17 cellular contexts compared by ENCODE assay signal in the genomic region with DNA sequence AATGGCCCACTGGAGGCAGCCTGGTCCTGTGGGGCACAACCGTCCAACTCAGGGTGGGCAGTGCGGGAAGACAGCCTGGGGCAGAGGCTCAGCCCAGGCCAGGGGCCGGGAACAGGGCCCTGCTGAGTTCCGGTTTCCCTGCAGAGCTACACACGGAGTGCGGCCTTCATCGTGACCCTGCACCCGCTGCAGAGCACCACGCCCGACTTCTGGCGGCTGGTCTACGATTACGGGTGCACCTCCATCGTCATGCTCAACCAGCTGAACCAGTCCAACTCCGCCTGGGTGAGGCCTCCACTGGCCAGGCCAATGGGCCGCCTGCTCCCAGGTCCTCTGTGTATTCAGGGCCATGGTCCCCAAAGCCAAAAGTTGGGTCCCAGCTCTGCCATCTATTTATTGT.
DNase-seq lines count a peak whose midpoint lies in the region; ATAC-seq, FAIRE-seq and TF ChIP-seq lines count a peak whose summit lies in the region.
"Had no signal": no experiment of that assay in that cellular context is flagged by ENCODE, and none has a peak within 500 bp of the region (broad histone marks: within the 10 kb centered on the region; RNA-seq: fewer than 3 reads in every experiment).

No MANE protein-coding gene starts in this region.

- H2AFZ ChIP-seq in H1 (ENCODE audit: low read length) = no peak overlapping the region

- H3K36me3 Mint-ChIP-seq in CD4-positive, alpha-beta T cell (ENCODE audit: low read depth) = no peaks in the 10 kb centered on the region
- H3K36me3 Mint-ChIP-seq: CD14-positive monocyte; CD8-positive, alpha-beta memory T cell had no signal

- H3K9me3 Mint-ChIP-seq in CD4-positive, alpha-beta T cell = no peaks in the 10 kb centered on the region
- H3K9me3 Mint-ChIP-seq: CD14-positive monocyte; CD8-positive, alpha-beta memory T cell; HFFc6 had no signal

- H3K23me2 ChIP-seq in H1 (ENCODE audit: low read depth, low read length) = peaks cover 1% of the 10 kb centered on the region; the same call in 1 of the 2 replicates

- H2BK5ac ChIP-seq in H1 (ENCODE audit: low read depth, low read length) = no peak overlapping the region

- H4K20me1 ChIP-seq in H1 (replicated peaks in 1 of 2; ENCODE audit: control insufficient read depth in 1 of 2, insufficient read depth in 2 of 2, low read length in 2 of 2) = peaks cover 0 to 3% of the 10 kb centered on the region in 2 experiments

- FAIRE-seq in H1 (lab: Jason Lieb, UNC) = no peak
- FAIRE-seq: A549, GM19239 had no signal

- no peak overlapping the region for H4K91ac ChIP-seq in H1 (replicated peaks; ENCODE audit: insufficient read length, low read length)

- H3K27ac ChIP-seq in H1 (ENCODE audit: low read depth, low read length) = no peak overlapping the region
- H3K27ac ChIP-seq in CD4-positive, alpha-beta T cell (ENCODE audit: low read depth, low read length) = no peak overlapping the region
- H3K27ac ChIP-seq: A549 had no signal

- no peaks in the 10 kb centered on the region for H3K79me2 ChIP-seq in H1 (ENCODE audit: control insufficient read depth in 1 of 2, insufficient read depth in 2 of 2, low read length in 2 of 2)

- no peak overlapping the region for H2BK20ac ChIP-seq in H1 (ENCODE audit: low read length)

- no peak overlapping the region for H3K4me3 ChIP-seq in H1 (ENCODE audit: extremely low read depth in 1 of 4, insufficient read depth in 2 of 4, low read depth in 3 of 4, low read length in 4 of 4)
- H3K4me3 ChIP-seq: A549 had no signal

- H2BK12ac ChIP-seq in H1 (ENCODE audit: low read depth, low read length) = no peak overlapping the region

- H3K18ac ChIP-seq in H1 (ENCODE audit: extremely low read depth, low read length) = no peak overlapping the region

- H3K4me2 ChIP-seq in H1 (ENCODE audit: insufficient read depth in 1 of 2, low read depth in 2 of 2, low read length in 2 of 2) = no peak overlapping the region
- H3K4me2 ChIP-seq: A549 had no signal

- H4K8ac ChIP-seq in H1 (ENCODE audit: extremely low read depth, insufficient read depth, low read length) = peak overlapping the region; percentile 2; the same call in 1 of the 2 replicates

- no peak overlapping the region for H3K4me3 Mint-ChIP-seq in CD4-positive, alpha-beta T cell
- H3K4me3 Mint-ChIP-seq: CD14-positive monocyte; CD8-positive, alpha-beta memory T cell; HFFc6 had no signal

- CTCF ChIA-PET in H1 (lab: Charles Lee; ENCODE audit: partially characterized antibody) = interaction anchor here (1.0 to 5.4 kb wide), 5 partner anchors 9 to 81 kb away, joined by 3 to 21 read pairs (median 4); no protein-coding TSS in a partner anchor
- CTCF ChIA-PET in CD4-positive, alpha-beta T cell (lab: Charles Lee) = no interaction called here

- H2AK5ac ChIP-seq in H1 (ENCODE audit: low read depth, low read length) = no peak overlapping the region

- H3K36me3 ChIP-seq in H1 (ENCODE audit: control insufficient read depth in 2 of 4, insufficient read depth in 4 of 4, low read length in 3 of 4) = peaks cover 0 to 10% (median 4%) of the 10 kb centered on the region in 4 experiments; a peak in 6 of 8 replicates

- no peak for TF ChIP-seq EP300 in H1 (IDR thresholded peaks at IDR 0.05; ENCODE audit: borderline replicate concordance in 1 of 2, low read depth in 2 of 2, low read length in 2 of 2)

- H2BK15ac ChIP-seq in H1 (ENCODE audit: low read length) = no peak overlapping the region

- H3K27ac Mint-ChIP-seq in CD4-positive, alpha-beta T cell = no peak overlapping the region
- H3K27ac Mint-ChIP-seq: CD14-positive monocyte, HFFc6 had no signal

- H3K27me3 ChIP-seq in H1 (replicated peaks in 1 of 4; ENCODE audit: control insufficient read depth in 3 of 4, extremely low read depth in 1 of 4, insufficient read depth in 3 of 4, low read length in 3 of 4) = no peaks in the 10 kb centered on the region
- H3K27me3 ChIP-seq in CD4-positive, alpha-beta T cell (ENCODE audit: control insufficient read depth, insufficient read depth, low read length) = no peaks in the 10 kb centered on the region

- no peaks in the 10 kb centered on the region for H3K79me1 ChIP-seq in H1 (ENCODE audit: low read depth, low read length)

- H4K5ac ChIP-seq in H1 (ENCODE audit: insufficient read length, low read depth, low read length) = no peak overlapping the region

- 93% methylated on average over 16 of the region's 16 CpGs; no CpG with 5 or more reads in 1 of the 2 experiments for WGBS in H1 (ENCODE audit: extremely low coverage in 1 of 2, insufficient coverage in 1 of 2, insufficient read length in 1 of 2, insufficient replicate concordance in 2 of 2, low coverage in 1 of 2, low lambda C conversion rate in 2 of 2, missing lambda C conversion rate in 1 of 2), 2 experiments

- no peak overlapping the region for H2BK120ac ChIP-seq in H1 (replicated peaks; ENCODE audit: low read depth, low read length)

- no peak for TF ChIP-seq CTCF in H1 (IDR thresholded peaks at IDR 0.05; ENCODE audit: control extremely low read depth in 1 of 3, insufficient read depth in 1 of 3, low read depth in 1 of 3, low read length in 3 of 3)
- no peak for TF ChIP-seq CTCF in CD4-positive, alpha-beta T cell (IDR thresholded peaks at IDR 0.05)

- ATAC-seq in left colon (peak; percentile 58), left lobe of liver (no peak)
- ATAC-seq in CD4-positive, alpha-beta T cell (ENCODE audit: poor library complexity) = no peak
- ATAC-seq: A549 had no signal

- H3K9ac ChIP-seq in H1 (replicated peaks in 1 of 4; ENCODE audit: extremely low read depth in 1 of 4, low read depth in 3 of 4, low read length in 3 of 4) = no peak overlapping the region

- no peak for TF ChIP-seq POLR2A in H1 (IDR thresholded peaks at IDR 0.05; ENCODE audit: control extremely low read depth in 1 of 2, low read depth in 2 of 2, low read length in 2 of 2)

- H3K4ac ChIP-seq in H1 (replicated peaks; ENCODE audit: insufficient read length, low read depth, low read length) = no peak overlapping the region

- intact Hi-C loops in left colon (cut with DNase I, micrococcal nuclease) (no loop called here), posterior vena cava (cut with DNase I) (no loop called here)
- intact Hi-C loops in CD4-positive, alpha-beta T cell (cut with DNase I, micrococcal nuclease) = no loop called here

- TF ChIP-seq RAD21 in H1 (IDR thresholded peaks at IDR 0.05 in 1 of 2, conservative IDR thresholded peaks at IDR 0.05 in 1 of 2; ENCODE audit: low read depth in 2 of 2, low read length in 2 of 2) = no peak

- H3K9me3 ChIP-seq in H1 (ENCODE audit: insufficient read depth in 2 of 2, low read depth in 1 of 2, low read length in 1 of 2) = no peaks in the 10 kb centered on the region
- H3K9me3 ChIP-seq in CD4-positive, alpha-beta T cell (ENCODE audit: control insufficient read depth, low read length) = no peaks in the 10 kb centered on the region
- H3K9me3 ChIP-seq: A549, Caco-2 had no signal

- H3K56ac ChIP-seq in H1 (replicated peaks; ENCODE audit: insufficient read length, low read depth, low read length) = no peak overlapping the region

- no peaks in the 10 kb centered on the region for H3K4me1 Mint-ChIP-seq in CD4-positive, alpha-beta T cell (ENCODE audit: low read depth)
- H3K4me1 Mint-ChIP-seq: CD14-positive monocyte; CD8-positive, alpha-beta memory T cell had no signal

- no peak overlapping the region for H3K14ac ChIP-seq in H1 (ENCODE audit: insufficient read length)

- no peak overlapping the region for H3K23ac ChIP-seq in H1 (ENCODE audit: insufficient read length)

- H3K27me3 Mint-ChIP-seq in CD4-positive, alpha-beta T cell = no peaks in the 10 kb centered on the region

- POLR2A ChIA-PET in H1 (lab: Charles Lee; ENCODE audit: partially characterized antibody) = no interaction called here
- POLR2A ChIA-PET in CD4-positive, alpha-beta T cell (lab: Charles Lee) = no interaction called here

- DNase-seq in H1 (ENCODE audit: low read depth in 1 of 2, low spot score in 2 of 2) (no peak), left colon (no peak), posterior vena cava (ENCODE audit: low spot score) (peak; percentile 66), medulla oblongata (ENCODE audit: extremely low spot score) (no peak), left lobe of liver (ENCODE audit: low spot score) (no peak), Ammon's horn (ENCODE audit: low spot score) (no peak)
- DNase-seq in CD4-positive, alpha-beta T cell = no peak
- DNase-seq: Caco-2; CD8-positive, alpha-beta memory T cell; DMS53; GF-D8; GOT3; HCEC 1CT; HFFc6 had no signal

- H3K4me1 ChIP-seq in H1 (replicated peaks in 1 of 4; ENCODE audit: control insufficient read depth in 3 of 4, insufficient read depth in 4 of 4, low read length in 3 of 4) = peaks cover 3 to 10% (median 6%) of the 10 kb centered on the region in 4 experiments
- H3K4me1 ChIP-seq: A549, Caco-2 had no signal

TF ChIP-seq in H1, 55 proteins besides CTCF, POLR2A, EP300 and RAD21:
- TF ChIP-seq RXRA (IDR thresholded peaks at IDR 0.05; ENCODE audit: insufficient read depth, low read depth, low read length) (no peak), BCL11A (IDR thresholded peaks at IDR 0.05; ENCODE audit: low read depth in 2 of 2, low read length in 2 of 2) (no peak), TAF1 (IDR thresholded peaks at IDR 0.05; ENCODE audit: low read depth, low read length) (no peak), EGR1 (IDR thresholded peaks at IDR 0.05; ENCODE audit: borderline replicate concordance, low read depth, low read length) (no peak), GABPA (IDR thresholded peaks at IDR 0.05; ENCODE audit: borderline replicate concordance, insufficient read depth, low read length) (no peak), SP4 (IDR thresholded peaks at IDR 0.05; ENCODE audit: low read length) (no peak), HDAC6 (IDR thresholded peaks at IDR 0.05; ENCODE audit: low read depth, low read length) (no peak), CTBP2 (IDR thresholded peaks at IDR 0.05; ENCODE audit: borderline replicate concordance, insufficient read depth, insufficient read length, low read length) (no peak), JUN (IDR thresholded peaks at IDR 0.05; ENCODE audit: low read depth, low read length) (no peak)
- TF ChIP-seq, protein P1, sequence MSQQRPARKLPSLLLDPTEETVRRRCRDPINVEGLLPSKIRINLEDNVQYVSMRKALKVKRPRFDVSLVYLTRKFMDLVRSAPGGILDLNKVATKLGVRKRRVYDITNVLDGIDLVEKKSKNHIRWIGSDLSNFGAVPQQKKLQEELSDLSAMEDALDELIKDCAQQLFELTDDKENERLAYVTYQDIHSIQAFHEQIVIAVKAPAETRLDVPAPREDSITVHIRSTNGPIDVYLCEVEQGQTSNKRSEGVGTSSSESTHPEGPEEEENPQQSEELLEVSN (IDR thresholded peaks at IDR 0.05) = no peak
